ENCODE assay signal across 8 cellular contexts in genomic region chr3:16884084-16884747, GRCh38. TPM values are rescaled to one million over a fixed set of nuclear protein-coding genes. Genes with fewer than 3 reads are reported as not detected.
DNase-seq lines count a peak whose midpoint lies in the region; ATAC-seq and TF ChIP-seq lines count a peak whose summit lies in the region.

No MANE protein-coding gene starts in this region.

- H3K27me3 Mint-ChIP-seq in brain (no peaks in the 10 kb centered on the region), immature natural killer cell (ENCODE audit: low read depth in 3 of 3) (peaks cover 4 to 11% (median 10%) of the 10 kb centered on the region in 3 donors)

- DNase-seq in AG04450 (ENCODE audit: low read depth, low spot score) (no peak), T-helper 22 cell (ENCODE audit: low read depth) (peak; percentile 48), immature natural killer cell (peak; percentile 60 to 65 (median 61)), NK-92 (lab: John Stamatoyannopoulos, UW; ENCODE audit: unreplicated experiment) (no peak)
- DNase-seq in stimulated activated CD4-positive, alpha-beta T cell treated with anti-CD3 and anti-CD28 coated beads, Interleukin-1b, Interleukin-23, amount 100 ng/mL, for 1 hour (ENCODE audit: low read depth in 2 of 2) = peak; percentile 36 to 67

- peaks cover 3% of the 10 kb centered on the region for H3K27me3 ChIP-seq in AG04450 (ENCODE audit: control insufficient read depth, insufficient read depth, low read length)

- TF ChIP-seq CTCF in AG04450 (IDR thresholded peaks at IDR 0.05; ENCODE audit: low read depth, low read length) = peak; percentile 50
- TF ChIP-seq CTCF in brain (conservative IDR thresholded peaks at IDR 0.05) = peak; percentile 43 to 76

- POLR2A ChIA-PET in AG04450 (lab: Yijun Ruan, JAX) = interaction anchor here (0.6 kb wide), 2 partner anchors 194 to 407 kb away, joined by 3 read pairs; no protein-coding TSS in a partner anchor

- H3K27ac Mint-ChIP-seq in brain (peak overlapping the region; percentile 80 to 99 (median 97)), immature natural killer cell (peak overlapping the region; percentile 84 to 96 (median 95))

- ATAC-seq in GM19023 (IDR thresholded peaks at IDR 0.05; ENCODE audit: unreplicated experiment) (peak; percentile 48), HG03342 (IDR thresholded peaks at IDR 0.05; ENCODE audit: unreplicated experiment) (peak; percentile 46)

- H3K4me3 ChIP-seq in AG04450 (ENCODE audit: low read depth, low read length) = peak overlapping the region; percentile 67

- CTCF ChIA-PET in AG04450 (lab: Charles Lee) = interaction anchor here (0.6 to 1.8 kb wide), 12 partner anchors 12 to 856 kb away, joined by 3 to 7 read pairs (median 4); no protein-coding TSS in a partner anchor

- H3K27ac ChIP-seq in AG04450 (ENCODE audit: low read depth, low read length) = no peak overlapping the region

- H3K9me3 Mint-ChIP-seq in brain (peaks cover 0 to 3% (median 0%) of the 10 kb centered on the region in 5 experiments), immature natural killer cell (no peaks in the 10 kb centered on the region)

- H3K36me3 Mint-ChIP-seq in brain = no peaks in the 10 kb centered on the region
- no peaks in the 10 kb centered on the region for H3K36me3 Mint-ChIP-seq in immature natural killer cell

- H3K4me3 Mint-ChIP-seq in brain = peak overlapping the region; percentile 89 to 98 (median 92)
- H3K4me3 Mint-ChIP-seq in immature natural killer cell = peak overlapping the region; percentile 93 to 97 (median 96)

- H3K4me1 Mint-ChIP-seq in brain = peaks cover 53% of the 10 kb centered on the region
- H3K4me1 Mint-ChIP-seq in immature natural killer cell = peaks cover 39 to 46% of the 10 kb centered on the region in 2 donors

- no peaks in the 10 kb centered on the region; the same call in 1 of the 2 replicates for H3K9me3 ChIP-seq in AG04450 (ENCODE audit: control insufficient read depth, insufficient read depth, low read length)

RNA-seq across cellular contexts. Expression of gene PLCL2, which starts 0.5 kb away (rescaled TPM):
- polyA plus RNA-seq in AG04450 (2011; rRNA removed) (0.77 and 0.94 TPM in 2 replicates), brain (ENCODE audit: insufficient read depth, low read depth, low replicate concordance) (6.3 TPM), immature natural killer cell (10 to 100 TPM; 56.8 to 85.5 (median 78.9) TPM)
- polyA minus RNA-seq in AG04450 (2011; rRNA and poly(A)+ RNA removed) = 1.1 and 2.1 TPM in 2 replicates

Comparison
In these comparisons a context has a peak if more than half of its experiments do, and no peak if none do; other contexts are left out.
1. DNase-seq: peak in T-helper 22 cell (single experiment), immature natural killer cell (3 of 3) and stimulated activated CD4-positive, alpha-beta T cell treated with anti-CD3 and anti-CD28 coated beads, Interleukin-1b, Interleukin-23, amount 100 ng/mL, for 1 hour (2 of 2); none in AG04450 (single experiment) and NK-92 (single experiment).